1 cellular context compared by ENCODE assay signal in genomic region chr19:14347999-14348889, GRCh38.
TF ChIP-seq lines count a peak whose summit lies in the region.

No MANE protein-coding gene starts in this region.

TF ChIP-seq in HEK293, 187 proteins besides CTCF, POLR2A, EP300 and RAD21 (continued from another document):
- TF ChIP-seq ZNF692 (tag by site-specific recombination; IDR thresholded peaks at IDR 0.05) (no peak), ZSCAN30 (tag by site-specific recombination; IDR thresholded peaks at IDR 0.05) (peak; percentile 82), ZNF600 (tag by site-specific recombination; IDR thresholded peaks at IDR 0.05) (peak; percentile 46), ZNF169 (tag by site-specific recombination; IDR thresholded peaks at IDR 0.05) (no peak)
